Comparison of ENCODE assay signal across 8 cellular contexts in genomic region chr10:87093461-87094372, GRCh38. TPM values are rescaled to one million over a fixed set of nuclear protein-coding genes. Genes with fewer than 3 reads are reported as not detected.
DNase-seq lines count a peak whose midpoint lies in the region; ATAC-seq and TF ChIP-seq lines count a peak whose summit lies in the region.

No MANE protein-coding gene starts in this region.

- no peak for TF ChIP-seq EP300 in SK-N-SH (IDR thresholded peaks at IDR 0.05; ENCODE audit: borderline replicate concordance in 1 of 2, low read depth in 1 of 2, low read length in 1 of 2)

- peak overlapping the region; percentile 74 to 85 for H3K4me3 ChIP-seq in SK-N-SH (ENCODE audit: low read depth in 2 of 2, low read length in 1 of 2)
- peak overlapping the region; percentile 64 to 92 (median 81) for H3K4me3 ChIP-seq in heart left ventricle

- H3K9me2 ChIP-seq in SK-N-SH: no peaks in the 10 kb centered on the region

- peaks cover 19% of the 10 kb centered on the region for H4K20me1 ChIP-seq in SK-N-SH (ENCODE audit: insufficient read depth)

- H3K36me3 ChIP-seq in SK-N-SH (replicated peaks in 1 of 2; ENCODE audit: control insufficient read depth in 1 of 2, insufficient read depth in 2 of 2, low read length in 1 of 2) (peaks cover 20 to 30% of the 10 kb centered on the region in 2 experiments), heart left ventricle (peaks cover 0 to 20% (median 6%) of the 10 kb centered on the region in 9 donors)

- CTCF ChIA-PET in SK-N-SH (lab: Yijun Ruan, JAX): interaction anchor here (0.5 to 1.4 kb wide), 6 partner anchors 124 to 339 kb away, joined by 3 to 5 read pairs (median 3); no protein-coding TSS in a partner anchor

- H2AFZ ChIP-seq in SK-N-SH (ENCODE audit: low read depth): peak overlapping the region; percentile 50; the same call in 1 of the 2 replicates

- H3K4me2 ChIP-seq in SK-N-SH: peak overlapping the region; percentile 92

- H3K9me3 ChIP-seq in SK-N-SH: no peaks in the 10 kb centered on the region
- H3K9me3 ChIP-seq in heart left ventricle: no peaks in the 10 kb centered on the region

- H3K36me3 Mint-ChIP-seq in CD14-positive monocyte (peaks cover 17 to 27% of the 10 kb centered on the region in 2 donors), type B pancreatic cell (peaks cover 7% of the 10 kb centered on the region)

- H3K9me3 Mint-ChIP-seq in CD14-positive monocyte: no peaks in the 10 kb centered on the region
- no peaks in the 10 kb centered on the region for H3K9me3 Mint-ChIP-seq in type B pancreatic cell

- H3K4me1 Mint-ChIP-seq in CD14-positive monocyte (peaks cover 39% of the 10 kb centered on the region), type B pancreatic cell (ENCODE audit: unreplicated experiment) (peaks cover 38% of the 10 kb centered on the region)

- no peak for TF ChIP-seq POLR2A in heart left ventricle (IDR thresholded peaks at IDR 0.05)

- no peaks in the 10 kb centered on the region for H3K27me3 Mint-ChIP-seq in CD14-positive monocyte (ENCODE audit: low read depth in 3 of 3)
- no peaks in the 10 kb centered on the region for H3K27me3 Mint-ChIP-seq in type B pancreatic cell

- peak; percentile 60 for DNase-seq in CD14-positive monocyte (ENCODE audit: low spot score)
- DNase-seq in GM19240 (ENCODE audit: insufficient read length, low spot score): peak; percentile 6
- peak; percentile 68 for DNase-seq in SK-N-SH
- peak; percentile 25 for DNase-seq in activated naive CD8-positive, alpha-beta T cell treated with anti-CD3 and anti-CD28 coated beads, Interleukin-2, amount 50 U/mL, for 16 hours (ENCODE audit: low read depth, low spot score)
- DNase-seq in heart left ventricle: peak; percentile 57 to 81 (median 69)
- DNase-seq in posterior cingulate gyrus: peak; percentile 27 to 93 (median 52)
- DNase-seq in type B pancreatic cell (ENCODE audit: extremely low spot score, unreplicated experiment): peak; percentile 78

- H3K4me1 ChIP-seq in SK-N-SH (ENCODE audit: control insufficient read depth in 1 of 2, insufficient read depth in 2 of 2, low read depth in 1 of 2, low read length in 1 of 2): peaks cover 8% of the 10 kb centered on the region in 2 experiments; a peak in 3 of 4 replicates
- peaks cover 0 to 56% (median 31%) of the 10 kb centered on the region in 12 donors for H3K4me1 ChIP-seq in heart left ventricle

- ATAC-seq in HG03439 (IDR thresholded peaks at IDR 0.05; ENCODE audit: unreplicated experiment): peak; percentile 28
- ATAC-seq in heart left ventricle: peak; percentile 8 to 39 (median 36)

- H3K79me2 ChIP-seq in SK-N-SH (ENCODE audit: insufficient read depth): peaks cover 77% of the 10 kb centered on the region

- TF ChIP-seq RAD21 in SK-N-SH (IDR thresholded peaks at IDR 0.05; ENCODE audit: low read length): 0 out of 2 replicates have a peak, but pooled peaks have one; percentile 10

- no peaks in the 10 kb centered on the region for H3F3A ChIP-seq in SK-N-SH (replicated peaks; ENCODE audit: insufficient read depth)

- 3% methylated on average over 25 of the region's 41 CpGs for WGBS in SK-N-SH (ENCODE audit: low lambda C conversion rate)
- WGBS in heart left ventricle, 4 donors: 2 to 3% (median 3%) methylated on average over 19 to 41 of the region's 41 CpGs

- POLR2A ChIA-PET in SK-N-SH (lab: Yijun Ruan, JAX): no interaction called here

- intact Hi-C loops in CD14-positive monocyte (cut with micrococcal nuclease) (loop anchor here (5.0 to 10.0 kb wide), 2 partner anchors 119 to 121 kb away; no protein-coding TSS in a partner anchor), heart left ventricle (cut with DNase I) (loop anchor here in 3 of 10 donors (5.0 to 10.0 kb wide), 2 partner anchors 119 to 121 kb away; no protein-coding TSS in a partner anchor), posterior cingulate gyrus (cut with DNase I) (loop anchor here (2.0 kb wide), 2 partner anchors 41 to 339 kb away; no protein-coding TSS in a partner anchor)

- H3K9ac ChIP-seq in SK-N-SH: peak overlapping the region; percentile 75

- TF ChIP-seq CTCF in CD14-positive monocyte (IDR thresholded peaks at IDR 0.05) (no peak), SK-N-SH (IDR thresholded peaks at IDR 0.05) (no peak), heart left ventricle (IDR thresholded peaks at IDR 0.05) (no peak), type B pancreatic cell (conservative IDR thresholded peaks at IDR 0.05) (no peak)

- H3K27me3 ChIP-seq in SK-N-SH (ENCODE audit: insufficient read depth): no peaks in the 10 kb centered on the region
- H3K27me3 ChIP-seq in heart left ventricle: no peaks in the 10 kb centered on the region

- H3K27ac ChIP-seq in SK-N-SH (ENCODE audit: low read depth in 2 of 2, low read length in 1 of 2) (peak overlapping the region; percentile 75 to 89), heart left ventricle (peak overlapping the region; percentile 81 to 99 (median 95))

- H3K4me3 Mint-ChIP-seq in CD14-positive monocyte (peak overlapping the region; percentile 88 to 90), type B pancreatic cell (peak overlapping the region; percentile 97)

- peak overlapping the region; percentile 85 to 98 (median 97) for H3K27ac Mint-ChIP-seq in CD14-positive monocyte
- peak overlapping the region; percentile 89 for H3K27ac Mint-ChIP-seq in type B pancreatic cell

TF ChIP-seq in SK-N-SH, 30 proteins besides CTCF, POLR2A, EP300 and RAD21:
- no peak for TF ChIP-seq MEF2A (IDR thresholded peaks at IDR 0.05; ENCODE audit: borderline replicate concordance, low read depth)
- no peak; the same call in 1 of the 2 replicates for TF ChIP-seq MAX (IDR thresholded peaks at IDR 0.05; ENCODE audit: low read depth)
- no peak for TF ChIP-seq FOXM1 (IDR thresholded peaks at IDR 0.05; ENCODE audit: low read depth)
- TF ChIP-seq USF2 (IDR thresholded peaks at IDR 0.05; ENCODE audit: borderline replicate concordance, low read depth, low read length): no peak
- TF ChIP-seq FOSL2 (IDR thresholded peaks at IDR 0.05; ENCODE audit: borderline replicate concordance, low read depth): no peak
- TF ChIP-seq MXI1 (IDR thresholded peaks at IDR 0.05; ENCODE audit: low read depth, low read length): peak; percentile 64; the same call in 1 of the 2 replicates
- 0 out of 2 replicates have a peak, but pooled peaks have one; percentile 7 for TF ChIP-seq TAF1 (IDR thresholded peaks at IDR 0.05; ENCODE audit: borderline replicate concordance, low read depth, low read length)
- TF ChIP-seq JUND (IDR thresholded peaks at IDR 0.05): no peak
- no peak for TF ChIP-seq ZBTB33 (IDR thresholded peaks at IDR 0.05; ENCODE audit: borderline replicate concordance, low read depth)
- no peak for TF ChIP-seq TCF12 (IDR thresholded peaks at IDR 0.05)
- no peak for TF ChIP-seq GABPA (IDR thresholded peaks at IDR 0.05; ENCODE audit: low read depth)
- no peak for TF ChIP-seq NFIC (IDR thresholded peaks at IDR 0.05; ENCODE audit: borderline replicate concordance)
- TF ChIP-seq SMC3 (IDR thresholded peaks at IDR 0.05; ENCODE audit: low read depth, low read length): no peak
- TF ChIP-seq FOXJ3 (CRISPR knock-in tag; IDR thresholded peaks at IDR 0.05): no peak

RNA-seq across cellular contexts. Expression of gene GLUD1, which starts 0.9 kb away (rescaled TPM):
- polyA plus RNA-seq in CD14-positive monocyte (100 to 1,000 TPM; 163 to 175 TPM), SK-N-SH (2012; rRNA removed) (43.3 and 56.2 TPM in 2 replicates), heart left ventricle (10 to 100 TPM; 42.9 to 88.5 TPM)
- 52.3 and 53.5 TPM in 2 replicates for polyA plus RNA-seq in SK-N-SH (2012; cell fraction: cytosol; rRNA removed)
- 26.2 and 44.4 TPM in 2 replicates for polyA plus RNA-seq in SK-N-SH (2012; cell fraction: nucleus; rRNA removed)
- total RNA-seq in heart left ventricle (100 to 1,000 TPM in 7 of 9 donors, 10 to 100 TPM in 2; 93.0 to 138 (median 115) TPM), type B pancreatic cell (ENCODE audit: low replicate concordance) (123 and 144 TPM in 2 replicates)

RNA-seq across cellular contexts. Expression of gene SHLD2, which starts 1.3 kb away (rescaled TPM):
- polyA plus RNA-seq in CD14-positive monocyte (10 to 100 TPM; 16.2 to 16.3 TPM), SK-N-SH (2012; rRNA removed) (4.7 and 6.7 TPM in 2 replicates), heart left ventricle (10 to 100 TPM in 1 of 2 donors, 1 to 10 TPM in 1; 4.3 to 16.6 TPM)
- 6.7 and 7.6 TPM in 2 replicates for polyA plus RNA-seq in SK-N-SH (2012; cell fraction: cytosol; rRNA removed)
- 6.7 and 12.7 TPM in 2 replicates for polyA plus RNA-seq in SK-N-SH (2012; cell fraction: nucleus; rRNA removed)
- total RNA-seq in heart left ventricle (10 to 100 TPM in 6 of 9 donors, 1 to 10 TPM in 3; 7.1 to 17.7 (median 10.3) TPM), type B pancreatic cell (ENCODE audit: low replicate concordance) (20.3 and 24.9 TPM in 2 replicates)

Comparison
In these comparisons a context has a peak if more than half of its experiments do, and no peak if none do; other contexts are left out.
1. Peak in every context shown above with its lines: DNase-seq, ATAC-seq, H3K4me3 ChIP-seq and H3K27ac ChIP-seq.
2. DNase-seq: peak in every context shown above with its lines; median percentile 78 in type B pancreatic cell; 69 in heart left ventricle; 68 in SK-N-SH; 60 in CD14-positive monocyte; 52 in posterior cingulate gyrus; 25 in activated naive CD8-positive, alpha-beta T cell treated with anti-CD3 and anti-CD28 coated beads, Interleukin-2, amount 50 U/mL, for 16 hours; 6 in GM19240.